In genomic region chr17:57108656-57109392, GRCh38 we compare ENCODE assay signal across 12 cellular contexts. TPM values are rescaled to one million over a fixed set of nuclear protein-coding genes. Genes with fewer than 3 reads are reported as not detected.
DNase-seq lines count a peak whose midpoint lies in the region; ATAC-seq and TF ChIP-seq lines count a peak whose summit lies in the region.
"Had no signal": no experiment of that assay in that cellular context is flagged by ENCODE, and none has a peak within 500 bp of the region (broad histone marks: within the 10 kb centered on the region; RNA-seq: fewer than 3 reads in every experiment).

No MANE protein-coding gene starts in this region.

- WGBS in aorta, 2 donors, result 37% methylated on average over 13 of the region's 13 CpGs

- peaks cover 36% of the 10 kb centered on the region for H3K36me3 ChIP-seq in muscle layer of colon (ENCODE audit: insufficient read depth, low read length)
- H3K36me3 ChIP-seq in aorta (ENCODE audit: control insufficient read depth in 1 of 2, insufficient read depth in 2 of 2, low read length in 1 of 2), result peaks cover 0 to 11% of the 10 kb centered on the region in 2 donors

- no peaks in the 10 kb centered on the region for H3K27me3 Mint-ChIP-seq in stimulated activated naive CD8-positive, alpha-beta T cell treated with anti-CD3 and anti-CD28 coated beads, Interleukin-15, amount 100 ng/mL, for 72 hours
- no peaks in the 10 kb centered on the region for H3K27me3 Mint-ChIP-seq in activated CD8-positive, alpha-beta memory T cell treated with anti-CD3 and anti-CD28 coated beads, Interleukin-2, amount 10 ng/mL, durations not matched to agents 7 days and 5 days

- H3K36me3 Mint-ChIP-seq in activated CD8-positive, alpha-beta memory T cell treated with anti-CD3 and anti-CD28 coated beads, Interleukin-2, amount 10 ng/mL, durations not matched to agents 7 days and 5 days, result no peaks in the 10 kb centered on the region

- no peak overlapping the region for H3K4me3 ChIP-seq in muscle layer of colon (ENCODE audit: low read depth in 1 of 2, low read length in 2 of 2)
- no peak overlapping the region for H3K4me3 ChIP-seq in aorta (ENCODE audit: low read length in 2 of 2)

- CTCF ChIA-PET in activated CD8-positive, alpha-beta memory T cell treated with anti-CD3 and anti-CD28 coated beads, Interleukin-2, amount 10 ng/mL, durations not matched to agents 7 days and 5 days (lab: Charles Lee), result interaction anchor here (0.9 to 2.3 kb wide), 2 partner anchors 13 to 675 kb away, joined by 3 to 7 read pairs; no protein-coding TSS in a partner anchor

- H3K27ac ChIP-seq in foreskin keratinocyte, result peak overlapping the region; percentile 19
- H3K27ac ChIP-seq in muscle layer of colon (ENCODE audit: low read depth, low read length), result peak overlapping the region; percentile 12
- H3K27ac ChIP-seq in aorta (ENCODE audit: low read depth in 1 of 2, low read length in 2 of 2), result peak overlapping the region; percentile 31 to 52

- H3K9me3 Mint-ChIP-seq in stimulated activated naive CD8-positive, alpha-beta T cell treated with anti-CD3 and anti-CD28 coated beads, Interleukin-15, amount 100 ng/mL, for 72 hours, result no peaks in the 10 kb centered on the region
- H3K9me3 Mint-ChIP-seq in activated CD8-positive, alpha-beta memory T cell treated with anti-CD3 and anti-CD28 coated beads, Interleukin-2, amount 10 ng/mL, durations not matched to agents 7 days and 5 days (ENCODE audit: low read depth), result no peaks in the 10 kb centered on the region

- no peak for ATAC-seq in stimulated activated naive CD8-positive, alpha-beta T cell treated with anti-CD3 and anti-CD28 coated beads, Interleukin-15, amount 100 ng/mL, for 72 hours
- no peak for ATAC-seq in stimulated activated naive CD8-positive, alpha-beta T cell treated with anti-CD3 and anti-CD28 coated beads, Interleukin-15, Interleukin-2, amounts not matched to agents 100 U/mL and 50 U/mL, for 24 hours
- ATAC-seq in foreskin keratinocyte, result no peak
- peak; percentile 63 for ATAC-seq in aorta (ENCODE audit: low FRiP score)
- ATAC-seq in activated CD8-positive, alpha-beta memory T cell treated with anti-CD3 and anti-CD28 coated beads, Interleukin-2, amount 10 ng/mL, durations not matched to agents 7 days and 5 days, result no peak

- H3K9me3 ChIP-seq in muscle layer of colon (ENCODE audit: low read length) (no peaks in the 10 kb centered on the region), aorta (ENCODE audit: control insufficient read depth, low read length) (no peaks in the 10 kb centered on the region)

- no peak overlapping the region for H3K4me3 Mint-ChIP-seq in stimulated activated naive CD8-positive, alpha-beta T cell treated with anti-CD3 and anti-CD28 coated beads, Interleukin-15, amount 100 ng/mL, for 72 hours
- H3K4me3 Mint-ChIP-seq in activated CD8-positive, alpha-beta memory T cell treated with anti-CD3 and anti-CD28 coated beads, Interleukin-2, amount 10 ng/mL, durations not matched to agents 7 days and 5 days, result no peak overlapping the region

- peak overlapping the region; percentile 73 to 89 for H3K27ac Mint-ChIP-seq in stimulated activated naive CD8-positive, alpha-beta T cell treated with anti-CD3 and anti-CD28 coated beads, Interleukin-15, amount 100 ng/mL, for 72 hours
- no peak overlapping the region for H3K27ac Mint-ChIP-seq in activated CD8-positive, alpha-beta memory T cell treated with anti-CD3 and anti-CD28 coated beads, Interleukin-2, amount 10 ng/mL, durations not matched to agents 7 days and 5 days

- H3K27me3 ChIP-seq in foreskin keratinocyte (no peaks in the 10 kb centered on the region), muscle layer of colon (ENCODE audit: control insufficient read depth in 1 of 2, insufficient read depth in 2 of 2, low read length in 2 of 2) (no peaks in the 10 kb centered on the region), aorta (ENCODE audit: control insufficient read depth in 1 of 2, insufficient read depth in 2 of 2, low read length in 1 of 2) (no peaks in the 10 kb centered on the region)

- H3K4me1 ChIP-seq in foreskin keratinocyte (peaks cover 21% of the 10 kb centered on the region), muscle layer of colon (ENCODE audit: insufficient read depth, low read length) (peaks cover 70% of the 10 kb centered on the region), aorta (ENCODE audit: control insufficient read depth in 1 of 2, insufficient read depth in 2 of 2, low read length in 2 of 2) (no peaks in the 10 kb centered on the region)

- H3K4me1 Mint-ChIP-seq in stimulated activated naive CD8-positive, alpha-beta T cell treated with anti-CD3 and anti-CD28 coated beads, Interleukin-15, amount 100 ng/mL, for 72 hours, result no peaks in the 10 kb centered on the region
- H3K4me1 Mint-ChIP-seq in activated CD8-positive, alpha-beta memory T cell treated with anti-CD3 and anti-CD28 coated beads, Interleukin-2, amount 10 ng/mL, durations not matched to agents 7 days and 5 days, result no peaks in the 10 kb centered on the region

- TF ChIP-seq CTCF in foreskin keratinocyte (conservative IDR thresholded peaks at IDR 0.05), result no peak
- no peak for TF ChIP-seq CTCF in GM10266 (IDR thresholded peaks at IDR 0.05; ENCODE audit: control insufficient read depth, insufficient read depth, low read depth, missing control alignments)

- no peak overlapping the region for H3K9ac ChIP-seq in muscle layer of colon (ENCODE audit: low read length)

- DNase-seq in stimulated activated naive CD8-positive, alpha-beta T cell treated with anti-CD3 and anti-CD28 coated beads, Interleukin-15, amount 100 ng/mL, for 72 hours, result no peak
- no peak for DNase-seq in stimulated activated naive CD8-positive, alpha-beta T cell treated with anti-CD3 and anti-CD28 coated beads, Interleukin-15, Interleukin-2, amounts not matched to agents 100 U/mL and 50 U/mL, for 24 hours
- DNase-seq in foreskin keratinocyte (no peak), aorta (peak in 1 of 2 donors; percentile 82), activated gamma-delta T cell treated with Interleukin-2 at 50 U/mL for 16 hours (no peak), GM10266 (ENCODE audit: extremely low spot score) (no peak)
- DNase-seq in activated CD8-positive, alpha-beta memory T cell treated with anti-CD3 and anti-CD28 coated beads, Interleukin-2, amount 10 ng/mL, durations not matched to agents 7 days and 5 days, result no peak
- DNase-seq: activated CD4-positive, alpha-beta T cell treated with anti-CD3 and anti-CD28 coated beads for 4 hours; activated effector memory CD4-positive, alpha-beta T cell treated with Interleukin-2 at 50 U/mL for 16 hours; central memory CD4-positive, alpha-beta T cell; stimulated activated CD4-positive, alpha-beta T cell treated with anti-CD3 and anti-CD28 coated beads, Interleukin-15, amount 100 ng/mL, for 24 hours had no signal

- intact Hi-C loops in aorta (cut with DNase I), result loop anchor here in 1 of 2 donors (2.0 kb wide), 1 partner anchor 16 kb away; no protein-coding TSS in a partner anchor

RNA-seq across cellular contexts. Expression of gene AKAP1, which starts 23.8 kb away (rescaled TPM):
- total RNA-seq in foreskin keratinocyte (28.3 and 32.8 TPM in 2 replicates), aorta (10 to 100 TPM; 62.4 to 68.9 TPM)
- polyA plus RNA-seq in foreskin keratinocyte (12.2 and 15.1 TPM in 2 replicates), aorta (10 to 100 TPM; 18.9 to 46.9 TPM)
- total RNA-seq in activated CD8-positive, alpha-beta memory T cell treated with anti-CD3 and anti-CD28 coated beads, Interleukin-2, amount 10 ng/mL, durations not matched to agents 7 days and 5 days, result 10 to 100 TPM; 28.0 to 38.3 TPM
